ENCODE assay signal across 25 cellular contexts in the genomic region with DNA sequence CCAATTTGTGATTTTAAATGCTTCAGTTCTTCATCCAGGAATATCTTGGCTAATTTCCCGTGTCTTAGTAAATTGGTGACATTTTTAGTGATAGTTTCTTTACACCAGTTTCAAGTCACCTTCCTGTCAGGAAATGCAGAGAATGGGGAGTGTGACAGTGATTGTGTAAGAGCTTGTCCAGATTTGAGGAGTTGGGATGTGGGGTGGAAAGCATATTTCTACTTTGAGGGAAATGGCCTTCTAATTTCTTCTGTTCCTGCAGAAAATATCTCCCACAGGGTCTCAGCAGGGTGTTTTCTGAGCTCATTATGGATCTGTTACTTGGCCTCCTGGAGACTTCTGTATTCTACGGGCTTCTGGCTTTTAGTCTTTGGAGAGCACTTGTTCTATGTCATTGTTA.
"Had no signal": no experiment of that assay in that cellular context is flagged by ENCODE, and none has a peak within 500 bp of the region (broad histone marks: within the 10 kb centered on the region; RNA-seq: fewer than 3 reads in every experiment).

No MANE protein-coding gene starts in this region.

- H3K27me3 Mint-ChIP-seq: memory B cell; natural killer cell treated with Interleukin-12 subunit alpha and Interleukin-12 subunit beta and Interleukin-15 and Interleukin-18, amount 100 ng/mL, for 72 hours; stimulated activated naive B cell treated with anti-CD40 and anti-IgM and Interleukin-4, amounts not matched to agents 10 μg/mL and 1 μg/mL and 100 μg/mL, for 72 hours; stimulated activated naive CD8-positive, alpha-beta T cell treated with anti-CD3 and anti-CD28 coated beads, Interleukin-15, amount 100 ng/mL, for 72 hours had no signal

- H3K4me3 ChIP-seq: hepatocyte, left ventricle myocardium inferior, lower lobe of right lung, sigmoid colon, skin epidermis, testis, tibial nerve, upper lobe of right lung, vagina had no signal

- H2AFZ ChIP-seq: hepatocyte had no signal

- H3K36me3 Mint-ChIP-seq: memory B cell; natural killer cell treated with Interleukin-12 subunit alpha and Interleukin-12 subunit beta and Interleukin-15 and Interleukin-18, amount 100 ng/mL, for 72 hours; stimulated activated naive B cell treated with anti-CD40 and anti-IgM and Interleukin-4, amounts not matched to agents 10 μg/mL and 1 μg/mL and 100 μg/mL, for 72 hours had no signal

- ATAC-seq: left cardiac atrium; lower lobe of right lung; natural killer cell treated with Interleukin-12 subunit alpha and Interleukin-12 subunit beta and Interleukin-15 and Interleukin-18, amount 100 ng/mL, for 72 hours; stimulated activated naive B cell treated with anti-CD40 and anti-IgM and Interleukin-4, amounts not matched to agents 10 μg/mL and 1 μg/mL and 100 μg/mL, for 72 hours; stimulated activated naive CD8-positive, alpha-beta T cell treated with anti-CD3 and anti-CD28 coated beads, Interleukin-15, amount 100 ng/mL, for 72 hours; upper lobe of right lung had no signal

- FAIRE-seq: endothelial cell of umbilical vein, kidney had no signal

- H3K4me1 Mint-ChIP-seq: memory B cell; stimulated activated naive CD8-positive, alpha-beta T cell treated with anti-CD3 and anti-CD28 coated beads, Interleukin-15, amount 100 ng/mL, for 72 hours had no signal

- H3K27ac ChIP-seq: hepatocyte, left ventricle myocardium inferior, lower lobe of right lung, sigmoid colon, skin epidermis, testis, tibial nerve, upper lobe of right lung, vagina had no signal

- H3K27me3 ChIP-seq: hepatocyte, sigmoid colon, testis, tibial nerve, upper lobe of right lung, vagina had no signal

- H3K9me3 Mint-ChIP-seq: endodermal cell; memory B cell; natural killer cell treated with Interleukin-12 subunit alpha and Interleukin-12 subunit beta and Interleukin-15 and Interleukin-18, amount 100 ng/mL, for 72 hours; stimulated activated naive B cell treated with anti-CD40 and anti-IgM and Interleukin-4, amounts not matched to agents 10 μg/mL and 1 μg/mL and 100 μg/mL, for 72 hours; stimulated activated naive CD8-positive, alpha-beta T cell treated with anti-CD3 and anti-CD28 coated beads, Interleukin-15, amount 100 ng/mL, for 72 hours had no signal

- H3K4me2 ChIP-seq: hepatocyte had no signal

- H3K4me3 Mint-ChIP-seq: endodermal cell; memory B cell; natural killer cell treated with Interleukin-12 subunit alpha and Interleukin-12 subunit beta and Interleukin-15 and Interleukin-18, amount 100 ng/mL, for 72 hours; stimulated activated naive B cell treated with anti-CD40 and anti-IgM and Interleukin-4, amounts not matched to agents 10 μg/mL and 1 μg/mL and 100 μg/mL, for 72 hours; stimulated activated naive CD8-positive, alpha-beta T cell treated with anti-CD3 and anti-CD28 coated beads, Interleukin-15, amount 100 ng/mL, for 72 hours had no signal

- H3K36me3 ChIP-seq: left ventricle myocardium inferior, lower lobe of right lung, sigmoid colon, tibial nerve, upper lobe of right lung, vagina had no signal

- H3K27ac Mint-ChIP-seq: endodermal cell; memory B cell; natural killer cell treated with Interleukin-12 subunit alpha and Interleukin-12 subunit beta and Interleukin-15 and Interleukin-18, amount 100 ng/mL, for 72 hours; stimulated activated naive B cell treated with anti-CD40 and anti-IgM and Interleukin-4, amounts not matched to agents 10 μg/mL and 1 μg/mL and 100 μg/mL, for 72 hours; stimulated activated naive CD8-positive, alpha-beta T cell treated with anti-CD3 and anti-CD28 coated beads, Interleukin-15, amount 100 ng/mL, for 72 hours had no signal

- DNase-seq: effector CD4-positive, alpha-beta T cell; endodermal cell; erythroblast; foreskin melanocyte; head of caudate nucleus; kidney; left cardiac atrium; left ventricle myocardium inferior; lower lobe of right lung; midbrain; posterior cingulate gyrus; sigmoid colon; stimulated activated CD4-positive, alpha-beta T cell treated with anti-CD3 and anti-CD28 coated beads, Interleukin-2, amount 100 ng/mL, for 24 hours; stimulated activated CD4-positive, alpha-beta T cell treated with anti-CD3 and anti-CD28 coated beads, Interleukin-4, amount 100 ng/mL, for 4 hours; stimulated activated naive B cell treated with anti-CD40 and anti-IgM and Interleukin-4, amounts not matched to agents 10 μg/mL and 1 μg/mL and 100 μg/mL, for 72 hours; stimulated activated naive CD8-positive, alpha-beta T cell treated with anti-CD3 and anti-CD28 coated beads, Interleukin-15, amount 100 ng/mL, for 72 hours; testis; upper lobe of right lung had no signal

- H3K4me1 ChIP-seq: left ventricle myocardium inferior, lower lobe of right lung, sigmoid colon, testis, tibial nerve, upper lobe of right lung, vagina had no signal

- H3K9me3 ChIP-seq: left ventricle myocardium inferior, lower lobe of right lung, sigmoid colon, testis, tibial nerve, upper lobe of right lung, vagina had no signal
